In the genomic region with DNA sequence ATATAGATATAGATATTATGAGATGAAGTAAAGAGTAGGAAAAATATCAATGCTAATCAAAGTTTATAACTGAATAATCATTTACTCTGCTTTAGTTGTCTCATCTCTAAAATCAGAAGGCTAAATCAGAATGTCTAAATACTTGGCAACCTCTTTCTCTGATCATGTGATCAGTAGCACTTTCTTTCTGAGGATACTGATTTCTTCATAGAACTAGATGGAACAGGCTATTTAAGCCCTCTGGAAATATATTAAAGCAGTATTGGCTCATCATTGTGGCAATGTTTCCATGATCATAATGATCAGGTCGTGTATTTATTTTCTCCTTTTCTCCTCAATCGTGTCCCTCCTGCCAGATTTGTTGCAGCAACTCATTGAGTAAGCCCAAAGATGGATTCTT, we compare ENCODE assay signal across 26 cellular contexts.
DNase-seq lines count a peak whose midpoint lies in the region; ATAC-seq, FAIRE-seq and TF ChIP-seq lines count a peak whose summit lies in the region.
"Had no signal": no experiment of that assay in that cellular context is flagged by ENCODE, and none has a peak within 500 bp of the region (broad histone marks: within the 10 kb centered on the region; RNA-seq: fewer than 3 reads in every experiment).

No MANE protein-coding gene starts in this region.

- no peak overlapping the region for H3K9ac ChIP-seq in liver (ENCODE audit: low read depth in 1 of 2, low read length in 2 of 2)
- H3K9ac ChIP-seq in HepG2 (ENCODE audit: insufficient read depth, low read depth, low read length), result no peak overlapping the region
- H3K9ac ChIP-seq: BLaER1 treated with 17β-estradiol and CSF1 and Interleukin-3, amounts not matched to agents 10 nM and 100 nM had no signal

- no peak for TF ChIP-seq RAD21 in liver (IDR thresholded peaks at IDR 0.05)
- no peak for TF ChIP-seq RAD21 in HepG2 (CRISPR knock-in tag; IDR thresholded peaks at IDR 0.05)

- no peaks in the 10 kb centered on the region for H4K20me1 ChIP-seq in HepG2 (ENCODE audit: insufficient read depth, low read length)
- H4K20me1 ChIP-seq: BLaER1 treated with 17β-estradiol and CSF1 and Interleukin-3, amounts not matched to agents 10 nM and 100 nM had no signal

- H3K4me3 ChIP-seq in liver (ENCODE audit: low read depth in 1 of 3, low read length in 3 of 3) (no peak overlapping the region), HepG2 (replicated peaks in 1 of 3; ENCODE audit: insufficient read depth in 1 of 3, low read depth in 2 of 3, low read length in 3 of 3) (no peak overlapping the region)
- H3K4me3 ChIP-seq: A549; BLaER1 treated with 17β-estradiol and CSF1 and Interleukin-3, amounts not matched to agents 10 nM and 100 nM; GM12878 had no signal

- no TSS peak for BruUV-seq in HepG2 (replicated peaks; lab: Mats Ljungman, UMichigan)

- H3K4me2 ChIP-seq in HepG2 (ENCODE audit: low read depth, low read length), result no peak overlapping the region
- H3K4me2 ChIP-seq: A549; BLaER1 treated with 17β-estradiol and CSF1 and Interleukin-3, amounts not matched to agents 10 nM and 100 nM had no signal

- H3K27me3 ChIP-seq in liver (ENCODE audit: control insufficient read depth in 4 of 4, insufficient read depth in 4 of 4, low read length in 3 of 4) (no peaks in the 10 kb centered on the region), HepG2 (ENCODE audit: control insufficient read depth in 1 of 2, insufficient read depth in 2 of 2, low read length in 2 of 2) (no peaks in the 10 kb centered on the region)
- H3K27me3 ChIP-seq: BLaER1 treated with 17β-estradiol and CSF1 and Interleukin-3, amounts not matched to agents 10 nM and 100 nM had no signal

- 33% methylated on average over 2 of the region's 2 CpGs for WGBS in liver
- 0% methylated on average over 2 of the region's 2 CpGs for WGBS in HepG2 (ENCODE audit: low lambda C conversion rate)

- H3K9me3 ChIP-seq in liver (ENCODE audit: control insufficient read depth in 4 of 4, low read length in 3 of 4) (no peaks in the 10 kb centered on the region), HepG2 (ENCODE audit: low read length) (no peaks in the 10 kb centered on the region)
- H3K9me3 ChIP-seq: A549 had no signal

- intact Hi-C loops in HepG2 (cut with micrococcal nuclease; ENCODE audit: unreplicated experiment), result no loop called here

- H3K4me1 ChIP-seq in liver (ENCODE audit: control insufficient read depth in 4 of 4, insufficient read depth in 4 of 4, low read length in 3 of 4) (peaks cover 5 to 25% (median 7%) of the 10 kb centered on the region in 4 donors), HepG2 (ENCODE audit: insufficient read depth, low read length) (no peaks in the 10 kb centered on the region)
- H3K4me1 ChIP-seq: A549 had no signal

- H3K4me3 Mint-ChIP-seq in WTC11, result no peak overlapping the region
- H3K4me3 Mint-ChIP-seq: B cell; CD14-positive monocyte; CD4-positive, alpha-beta memory T cell; CD4-positive, CD25-positive, alpha-beta regulatory T cell; CD8-positive, alpha-beta memory T cell had no signal

- H3K36me3 Mint-ChIP-seq in WTC11, result peaks cover 5% of the 10 kb centered on the region; the same call in 1 of the 2 replicates
- H3K36me3 Mint-ChIP-seq: CD14-positive monocyte; CD4-positive, alpha-beta memory T cell; CD4-positive, CD25-positive, alpha-beta regulatory T cell; CD8-positive, alpha-beta memory T cell had no signal

- no peaks in the 10 kb centered on the region for H3K27me3 Mint-ChIP-seq in WTC11 (ENCODE audit: low read depth)
- H3K27me3 Mint-ChIP-seq: B cell; CD4-positive, alpha-beta memory T cell; CD4-positive, CD25-positive, alpha-beta regulatory T cell; CD8-positive, alpha-beta memory T cell had no signal

- no peak overlapping the region for H2AFZ ChIP-seq in HepG2 (ENCODE audit: low read length)

- ATAC-seq in HepG2 (no peak), WTC11 (no peak), left lobe of liver (peak; percentile 53), HG03521 (IDR thresholded peaks at IDR 0.05; ENCODE audit: unreplicated experiment) (no peak)
- ATAC-seq: A549, GM12878 had no signal

- H3K4me1 Mint-ChIP-seq in WTC11, result peaks cover 19% of the 10 kb centered on the region
- H3K4me1 Mint-ChIP-seq: B cell; CD14-positive monocyte; CD4-positive, alpha-beta memory T cell; CD4-positive, CD25-positive, alpha-beta regulatory T cell; CD8-positive, alpha-beta memory T cell had no signal

- H3K36me3 ChIP-seq in liver (ENCODE audit: control insufficient read depth in 4 of 4, insufficient read depth in 3 of 4, low read depth in 1 of 4, low read length in 3 of 4) (no peaks in the 10 kb centered on the region), HepG2 (replicated peaks in 1 of 2; ENCODE audit: control insufficient read depth in 1 of 2, insufficient read depth in 2 of 2, low read length in 2 of 2) (no peaks in the 10 kb centered on the region)
- H3K36me3 ChIP-seq: BLaER1 treated with 17β-estradiol and CSF1 and Interleukin-3, amounts not matched to agents 10 nM and 100 nM had no signal

- no peak for TF ChIP-seq CTCF in liver (IDR thresholded peaks at IDR 0.05; ENCODE audit: low read depth, low read length, missing input control)
- no peak for TF ChIP-seq CTCF in HepG2 (CRISPR knock-in tag; IDR thresholded peaks at IDR 0.05)
- TF ChIP-seq CTCF in WTC11 (IDR thresholded peaks at IDR 0.05), result no peak

- TF ChIP-seq EP300 in HepG2 (IDR thresholded peaks at IDR 0.05; ENCODE audit: low read depth in 2 of 2, low read length in 2 of 2), result no peak
- no peak for TF ChIP-seq EP300 in HepG2 (CRISPR knock-in tag; IDR thresholded peaks at IDR 0.05; ENCODE audit: borderline replicate concordance)

- FAIRE-seq in HepG2 (lab: Jason Lieb, UNC) (no peak), GM12891 (lab: Jason Lieb, UNC) (no peak)
- FAIRE-seq: A549, GM12878, GM19239 had no signal

- in situ Hi-C loops in HepG2 (cut with HindIII; ENCODE audit: extremely low pct_ligation_motif_present, low pct_unique_long_range_greater_than_20kb), result no loop called here

- POLR2A ChIA-PET in HepG2 (lab: Yijun Ruan, JAX) (no interaction called here), WTC11 (lab: Charles Lee) (no interaction called here)

- CTCF ChIA-PET in HepG2 (lab: Yijun Ruan, JAX; ENCODE audit: low intra/inter-chr PET ratio, low total read pairs), result no interaction called here
- CTCF ChIA-PET in WTC11 (lab: Charles Lee), result no interaction called here

- no peak for DNase-seq in HepG2 (ENCODE audit: low spot score)
- DNase-seq in WTC11 (ENCODE audit: low spot score), result no peak
- no peak for DNase-seq in left lobe of liver (ENCODE audit: low spot score)
- DNase-seq in activated naive CD4-positive, alpha-beta T cell treated with anti-CD3 and anti-CD28 coated beads, Interleukin-2, amount 50 U/mL, for 16 hours, result no peak
- no peak for DNase-seq in GM12891 (ENCODE audit: insufficient read length, low spot score)
- DNase-seq: AML-193; CD4-positive, alpha-beta memory T cell; CD4-positive, CD25-positive, alpha-beta regulatory T cell; CD8-positive, alpha-beta memory T cell; COR-L47; DMS 273 treated with DMSO at 0.1 percent for 48 hours; DMS153; DMS53; DMS79; DND-41; EL; GDM1 had no signal

- no peak overlapping the region for H3K27ac ChIP-seq in liver (ENCODE audit: low read depth in 1 of 2, low read length in 2 of 2)
- H3K27ac ChIP-seq in HepG2 (ENCODE audit: extremely low read length, insufficient read depth, low read length), result no peak overlapping the region
- H3K27ac ChIP-seq: 22Rv1; A549; BLaER1 treated with 17β-estradiol and CSF1 and Interleukin-3, amounts not matched to agents 10 nM and 100 nM had no signal

- no peaks in the 10 kb centered on the region for H3K9me3 Mint-ChIP-seq in WTC11

- no peak for TF ChIP-seq POLR2A in HepG2 (IDR thresholded peaks at IDR 0.05; ENCODE audit: insufficient read depth in 1 of 2, low read depth in 2 of 2, low read length in 2 of 2)
- TF ChIP-seq POLR2A in GM12891 (IDR thresholded peaks at IDR 0.05; ENCODE audit: low read depth, low read length), result no peak

- H3K27ac Mint-ChIP-seq in WTC11, result peak overlapping the region; percentile 6; the same call in 1 of the 2 replicates
- H3K27ac Mint-ChIP-seq: B cell; CD14-positive monocyte; CD4-positive, alpha-beta memory T cell; CD4-positive, CD25-positive, alpha-beta regulatory T cell; CD8-positive, alpha-beta memory T cell had no signal

- H3K79me2 ChIP-seq in HepG2 (ENCODE audit: insufficient read depth, low read length), result no peaks in the 10 kb centered on the region

TF ChIP-seq in liver, 16 proteins besides CTCF, POLR2A, EP300 and RAD21 (continues in another document):
- TF ChIP-seq GABPA (IDR thresholded peaks at IDR 0.05 in 1 of 2, conservative IDR thresholded peaks at IDR 0.05 in 1 of 2) (no peak), FOXA1 (IDR thresholded peaks at IDR 0.05) (no peak)

TF ChIP-seq in HepG2, 621 proteins besides CTCF, POLR2A, EP300 and RAD21 (continues in another document):
- TF ChIP-seq MTA1 (CRISPR knock-in tag; IDR thresholded peaks at IDR 0.05; ENCODE audit: borderline replicate concordance), result no peak
- TF ChIP-seq REL (CRISPR knock-in tag; conservative IDR thresholded peaks at IDR 0.05), result no peak
- no peak for TF ChIP-seq ZNF326 (CRISPR knock-in tag; IDR thresholded peaks at IDR 0.05; ENCODE audit: borderline replicate concordance)
- TF ChIP-seq KDM6A (CRISPR knock-in tag; IDR thresholded peaks at IDR 0.05; ENCODE audit: low read depth), result no peak

TF ChIP-seq in GM12891, 5 proteins besides CTCF, POLR2A, EP300 and RAD21:
- no peak for TF ChIP-seq SPI1 (IDR thresholded peaks at IDR 0.05; ENCODE audit: low read depth, low read length)
- TF ChIP-seq TAF1 (IDR thresholded peaks at IDR 0.05; ENCODE audit: low read depth, low read length), result no peak
- TF ChIP-seq POU2F2 (IDR thresholded peaks at IDR 0.05; ENCODE audit: low read depth, low read length), result no peak
- TF ChIP-seq POLR2AphosphoS5 (IDR thresholded peaks at IDR 0.05; ENCODE audit: low read depth, low read length), result no peak
- TF ChIP-seq PAX5 (IDR thresholded peaks at IDR 0.05; ENCODE audit: insufficient read depth, low read length, severe bottlenecking), result no peak
